2 cellular contexts compared by ENCODE assay signal in genomic region chr12:49549735-49550710, GRCh38.
TF ChIP-seq lines count a peak whose summit lies in the region.

No MANE protein-coding gene starts in this region.

TF ChIP-seq in SK-N-SH, 30 proteins besides CTCF, POLR2A, EP300 and RAD21 (continued from another document):
- TF ChIP-seq GABPA (IDR thresholded peaks at IDR 0.05; ENCODE audit: low read depth) = no peak

TF ChIP-seq in SK-N-SH treated with all-trans-retinoic acid at 6 μM for 48 hours, 23 proteins besides CTCF, POLR2A, EP300 and RAD21 (continued from another document):
- no peak for TF ChIP-seq PATZ1 (CRISPR knock-in tag; IDR thresholded peaks at IDR 0.05; ENCODE audit: borderline replicate concordance)
- no peak for TF ChIP-seq POU6F1 (CRISPR knock-in tag; IDR thresholded peaks at IDR 0.05; ENCODE audit: borderline replicate concordance, low read depth)
- no peak for TF ChIP-seq BACH2 (CRISPR knock-in tag; IDR thresholded peaks at IDR 0.05; ENCODE audit: borderline replicate concordance)
- TF ChIP-seq SNAI2 (CRISPR knock-in tag; IDR thresholded peaks at IDR 0.05) = no peak
